Comparison of ENCODE assay signal across 8 cellular contexts in the genomic region with DNA sequence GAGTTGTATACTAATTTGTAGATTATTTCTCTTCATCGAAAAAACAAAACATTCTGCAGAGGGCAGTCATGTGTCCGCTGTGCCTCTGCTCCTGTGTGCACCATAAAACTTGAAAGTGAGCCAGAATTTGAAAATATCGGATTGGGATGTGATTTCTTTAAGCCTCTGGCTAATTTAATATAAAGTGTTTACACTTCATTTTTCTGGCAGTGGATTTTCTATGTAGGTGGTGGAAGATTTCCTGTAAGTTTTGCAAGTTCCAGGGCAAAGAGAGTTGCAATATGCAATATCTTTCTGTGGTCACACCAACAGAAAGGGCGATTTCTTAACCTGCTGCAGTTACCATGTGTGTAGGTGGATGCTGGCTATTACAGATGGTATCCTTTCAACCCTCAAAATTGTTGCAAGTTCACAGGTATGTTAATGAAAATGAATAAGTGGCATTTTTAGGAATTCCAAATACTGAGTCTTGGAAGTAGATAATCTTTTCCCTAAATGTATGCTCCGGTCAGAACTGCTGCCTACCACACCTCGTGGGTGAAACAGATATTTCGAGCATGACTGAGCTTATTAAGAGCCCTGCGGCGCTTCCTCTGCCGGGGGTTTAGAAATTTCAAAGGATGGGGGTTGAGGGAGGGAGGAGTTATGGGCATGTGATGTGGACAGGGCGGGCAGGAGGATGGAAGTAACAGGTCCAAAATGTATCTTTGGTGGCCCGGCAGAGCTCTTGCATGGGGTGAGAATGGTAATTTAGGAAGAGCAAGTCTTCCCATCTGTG.
DNase-seq lines count a peak whose midpoint lies in the region; ATAC-seq and TF ChIP-seq lines count a peak whose summit lies in the region.

No MANE protein-coding gene starts in this region.

- peaks cover 0 to 10% of the 10 kb centered on the region in 2 donors for H3K27me3 Mint-ChIP-seq in CD4-positive, alpha-beta memory T cell
- H3K27me3 Mint-ChIP-seq in activated naive CD4-positive, alpha-beta T cell treated with anti-CD3 and anti-CD28 coated beads, Interleukin-2, amount 10 ng/mL, durations not matched to agents 7 days and 5 days = no peaks in the 10 kb centered on the region

- no peak for TF ChIP-seq POLR2A in heart left ventricle (IDR thresholded peaks at IDR 0.05)

- intact Hi-C loops in heart left ventricle (cut with DNase I) (loop anchor here in 1 of 10 donors (10.0 kb wide), 1 partner anchor 61 kb away; no protein-coding TSS in a partner anchor), left ventricle myocardium superior (cut with micrococcal nuclease) (no loop called here)
- intact Hi-C loops in CD4-positive, alpha-beta memory T cell (cut with micrococcal nuclease) = no loop called here

- peak in 1 of 4 donors; percentile 27 for ATAC-seq in heart left ventricle
- ATAC-seq in left ventricle myocardium superior = no peak

- peaks cover 3 to 8% (median 7%) of the 10 kb centered on the region in 4 donors for H3K4me1 Mint-ChIP-seq in CD4-positive, alpha-beta memory T cell
- H3K4me1 Mint-ChIP-seq in activated naive CD4-positive, alpha-beta T cell treated with anti-CD3 and anti-CD28 coated beads, Interleukin-2, amount 10 ng/mL, durations not matched to agents 7 days and 5 days = peaks cover 13% of the 10 kb centered on the region

- H3K36me3 ChIP-seq in heart left ventricle = no peaks in the 10 kb centered on the region
- H3K36me3 ChIP-seq in endocrine pancreas (ENCODE audit: control insufficient read depth, insufficient read depth, low read length) = no peaks in the 10 kb centered on the region
- H3K36me3 ChIP-seq in CD4-positive, alpha-beta memory T cell (ENCODE audit: insufficient read depth, low read length) = no peaks in the 10 kb centered on the region

- DNase-seq in heart left ventricle = no peak
- DNase-seq in left ventricle myocardium superior = no peak
- peak; percentile 93 for DNase-seq in NCI-H460 (ENCODE audit: extremely low read depth, low read depth)
- DNase-seq in renal cortical epithelial cell (ENCODE audit: low read depth) = peak; percentile 88
- DNase-seq in activated gamma-delta T cell treated with Interleukin-2 at 50 U/mL for 16 hours = no peak
- DNase-seq in CD4-positive, alpha-beta memory T cell = no peak
- DNase-seq in activated naive CD4-positive, alpha-beta T cell treated with anti-CD3 and anti-CD28 coated beads, Interleukin-2, amount 10 ng/mL, durations not matched to agents 7 days and 5 days = no peak

- no peaks in the 10 kb centered on the region for H3K36me3 Mint-ChIP-seq in CD4-positive, alpha-beta memory T cell
- H3K36me3 Mint-ChIP-seq in activated naive CD4-positive, alpha-beta T cell treated with anti-CD3 and anti-CD28 coated beads, Interleukin-2, amount 10 ng/mL, durations not matched to agents 7 days and 5 days = peaks cover 2% of the 10 kb centered on the region

- WGBS in heart left ventricle, 4 donors = 46 to 58% (median 54%) methylated on average over 12 of the region's 12 CpGs

- no peak for TF ChIP-seq CTCF in heart left ventricle (IDR thresholded peaks at IDR 0.05)

- CTCF ChIA-PET in CD4-positive, alpha-beta memory T cell (lab: Charles Lee; ENCODE audit: partially characterized antibody) = interaction anchor here (1.1 to 1.4 kb wide), 2 partner anchors 9 to 24 kb away, joined by 3 read pairs; no protein-coding TSS in a partner anchor
- CTCF ChIA-PET in activated naive CD4-positive, alpha-beta T cell treated with anti-CD3 and anti-CD28 coated beads, Interleukin-2, amount 10 ng/mL, durations not matched to agents 7 days and 5 days (lab: Charles Lee) = interaction anchor here (1.2 kb wide), 1 partner anchor 12 kb away, joined by 3 read pairs; no protein-coding TSS in a partner anchor

- H3K27me3 ChIP-seq in heart left ventricle = no peaks in the 10 kb centered on the region
- H3K27me3 ChIP-seq in endocrine pancreas (ENCODE audit: control insufficient read depth, insufficient read depth, low read length) = no peaks in the 10 kb centered on the region
- H3K27me3 ChIP-seq in CD4-positive, alpha-beta memory T cell (ENCODE audit: insufficient read depth, low read length) = no peaks in the 10 kb centered on the region

- H3K9ac ChIP-seq in endocrine pancreas (ENCODE audit: control insufficient read depth, insufficient read depth, low read length) = no peak overlapping the region

- POLR2A ChIA-PET in CD4-positive, alpha-beta memory T cell (lab: Charles Lee; ENCODE audit: partially characterized antibody) = interaction anchor here (0.6 kb wide), 1 partner anchor 946 kb away, joined by 3 read pairs; no protein-coding TSS in a partner anchor

- H3K9me3 ChIP-seq in heart left ventricle (no peaks in the 10 kb centered on the region), endocrine pancreas (ENCODE audit: control insufficient read depth, low read length) (no peaks in the 10 kb centered on the region)
- H3K9me3 ChIP-seq in CD4-positive, alpha-beta memory T cell (ENCODE audit: control insufficient read depth in 1 of 2, low read length in 2 of 2) = no peaks in the 10 kb centered on the region

- H3K4me3 ChIP-seq in heart left ventricle (no peak overlapping the region), endocrine pancreas (ENCODE audit: control insufficient read depth, insufficient read depth, low read length) (peak overlapping the region; percentile 32)
- no peak overlapping the region for H3K4me3 ChIP-seq in CD4-positive, alpha-beta memory T cell (ENCODE audit: low read length in 2 of 2)

- peaks cover 0 to 89% (median 58%) of the 10 kb centered on the region in 12 donors for H3K4me1 ChIP-seq in heart left ventricle
- peaks cover 15% of the 10 kb centered on the region for H3K4me1 ChIP-seq in endocrine pancreas (ENCODE audit: control insufficient read depth, insufficient read depth, low read length)
- H3K4me1 ChIP-seq in CD4-positive, alpha-beta memory T cell (ENCODE audit: insufficient read depth, low read length) = no peaks in the 10 kb centered on the region

- H3K27ac Mint-ChIP-seq in CD4-positive, alpha-beta memory T cell = no peak overlapping the region
- H3K27ac Mint-ChIP-seq in activated naive CD4-positive, alpha-beta T cell treated with anti-CD3 and anti-CD28 coated beads, Interleukin-2, amount 10 ng/mL, durations not matched to agents 7 days and 5 days = no peak overlapping the region

- peak overlapping the region in 1 of 8 donors; percentile 14 for H3K4me3 Mint-ChIP-seq in CD4-positive, alpha-beta memory T cell
- no peak overlapping the region for H3K4me3 Mint-ChIP-seq in activated naive CD4-positive, alpha-beta T cell treated with anti-CD3 and anti-CD28 coated beads, Interleukin-2, amount 10 ng/mL, durations not matched to agents 7 days and 5 days

- peak overlapping the region in 9 of 12 donors; percentile 18 to 81 (median 55) for H3K27ac ChIP-seq in heart left ventricle
- H3K27ac ChIP-seq in CD4-positive, alpha-beta memory T cell (ENCODE audit: low read depth, low read length) = no peak overlapping the region

- H3K9me3 Mint-ChIP-seq in CD4-positive, alpha-beta memory T cell = peaks cover 0 to 2% (median 0%) of the 10 kb centered on the region in 8 donors
- H3K9me3 Mint-ChIP-seq in activated naive CD4-positive, alpha-beta T cell treated with anti-CD3 and anti-CD28 coated beads, Interleukin-2, amount 10 ng/mL, durations not matched to agents 7 days and 5 days = peaks cover 3% of the 10 kb centered on the region

Comparison
In these comparisons a context has a peak if more than half of its experiments do, and no peak if none do; other contexts are left out.
1. DNase-seq: peak in NCI-H460 (single experiment) and renal cortical epithelial cell (single experiment); none in heart left ventricle (0 of 5), left ventricle myocardium superior (single experiment), activated gamma-delta T cell treated with Interleukin-2 at 50 U/mL for 16 hours (single experiment), CD4-positive, alpha-beta memory T cell (0 of 5) and activated naive CD4-positive, alpha-beta T cell treated with anti-CD3 and anti-CD28 coated beads, Interleukin-2, amount 10 ng/mL, durations not matched to agents 7 days and 5 days (single experiment).